ENCODE assay signal across 1 cellular context in the genomic region with DNA sequence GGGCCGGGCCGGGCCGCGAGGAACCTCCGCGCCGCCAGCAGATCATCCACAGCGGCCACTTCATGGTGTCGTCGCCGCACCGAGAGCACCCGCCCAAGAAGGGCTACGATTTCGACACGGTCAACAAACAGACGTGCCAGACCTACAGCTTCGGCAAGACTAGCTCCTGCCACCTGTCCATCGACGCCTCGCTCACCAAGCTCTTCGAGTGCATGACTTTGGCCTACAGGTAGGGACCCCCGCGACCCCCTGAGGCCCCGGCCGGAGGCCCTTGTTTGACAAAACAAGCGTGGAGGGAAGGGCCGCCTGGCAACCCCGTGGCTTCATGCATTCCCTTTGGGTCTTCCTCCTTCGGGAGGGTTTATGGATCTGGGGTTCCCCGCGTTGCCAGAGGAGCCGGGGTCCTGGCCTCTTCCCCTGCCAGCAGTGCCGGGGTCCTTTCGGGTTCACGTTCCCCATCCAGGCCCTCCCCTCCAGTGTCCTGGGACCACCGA.
A peak's percentile ranks its signal among the peaks of the same experiment; 100 is the strongest.
TF ChIP-seq lines count a peak whose summit lies in the region.

No MANE protein-coding gene starts in this region.

TF ChIP-seq in HepG2, 621 proteins besides CTCF, POLR2A, EP300 and RAD21 (continued from another document and continues in another):
- TF ChIP-seq ZNF775 (CRISPR knock-in tag; IDR thresholded peaks at IDR 0.05; ENCODE audit: borderline replicate concordance) (no peak), GABPA (IDR thresholded peaks at IDR 0.05; ENCODE audit: low read depth, low read length) (no peak), GABPA (CRISPR knock-in tag; IDR thresholded peaks at IDR 0.05; ENCODE audit: low read depth) (no peak), ZNF180 (CRISPR knock-in tag; IDR thresholded peaks at IDR 0.05; ENCODE audit: borderline replicate concordance, low read depth) (no peak), ZNF510 (CRISPR knock-in tag; IDR thresholded peaks at IDR 0.05; ENCODE audit: low read depth) (0 out of 2 replicates have a peak, but pooled peaks have one; percentile 51), ZNF33B (CRISPR knock-in tag; IDR thresholded peaks at IDR 0.05) (peak; percentile 83; the same call in 1 of the 2 replicates), ZSCAN9 (CRISPR knock-in tag; IDR thresholded peaks at IDR 0.05; ENCODE audit: borderline replicate concordance) (peak; percentile 87), KLF15 (CRISPR knock-in tag; IDR thresholded peaks at IDR 0.05; ENCODE audit: borderline replicate concordance) (peak; percentile 78; the same call in 1 of the 2 replicates), SIX4 (CRISPR knock-in tag; IDR thresholded peaks at IDR 0.05) (peak; percentile 24; the same call in 1 of the 2 replicates), ZNF878 (CRISPR knock-in tag; IDR thresholded peaks at IDR 0.05) (no peak), ZNF543 (CRISPR knock-in tag; IDR thresholded peaks at IDR 0.05) (peak; percentile 20; the same call in 1 of the 2 replicates), PRPF4 (IDR thresholded peaks at IDR 0.05; ENCODE audit: low read depth, low read length, poor library complexity, severe bottlenecking) (no peak), NR2C2 (CRISPR knock-in tag; IDR thresholded peaks at IDR 0.05; ENCODE audit: borderline replicate concordance) (0 out of 2 replicates have a peak, but pooled peaks have one; percentile 4), RELA (CRISPR knock-in tag; IDR thresholded peaks at IDR 0.05) (no peak), POGZ (CRISPR knock-in tag; IDR thresholded peaks at IDR 0.05) (no peak), ZBTB42 (CRISPR knock-in tag; IDR thresholded peaks at IDR 0.05) (0 out of 2 replicates have a peak, but pooled peaks have one; percentile 79), PPARG (CRISPR knock-in tag; conservative IDR thresholded peaks at IDR 0.05) (no peak), KLF12 (CRISPR knock-in tag; IDR thresholded peaks at IDR 0.05; ENCODE audit: borderline replicate concordance) (peak; percentile 46; the same call in 1 of the 2 replicates), ZNF24 (IDR thresholded peaks at IDR 0.05) (no peak), KLF13 (CRISPR knock-in tag; IDR thresholded peaks at IDR 0.05) (no peak), ZNF562 (CRISPR knock-in tag; IDR thresholded peaks at IDR 0.05; ENCODE audit: borderline replicate concordance) (peak; percentile 89; the same call in 1 of the 2 replicates), BORCS8-MEF2B (CRISPR knock-in tag; IDR thresholded peaks at IDR 0.05) (peak; percentile 68; the same call in 1 of the 2 replicates), TEAD3 (CRISPR knock-in tag; optimal IDR thresholded peaks at IDR 0.05; ENCODE audit: borderline replicate concordance) (peak; percentile 1), DMAP1 (CRISPR knock-in tag; IDR thresholded peaks at IDR 0.05) (peak; percentile 48; the same call in 1 of the 2 replicates), HOXA9 (CRISPR knock-in tag; IDR thresholded peaks at IDR 0.05; ENCODE audit: borderline replicate concordance) (peak; percentile 88), RFX5 (IDR thresholded peaks at IDR 0.05; ENCODE audit: low read depth, low read length) (no peak), NFRKB (IDR thresholded peaks at IDR 0.05) (no peak), PHF20 (CRISPR knock-in tag; IDR thresholded peaks at IDR 0.05) (no peak), REXO4 (CRISPR knock-in tag; IDR thresholded peaks at IDR 0.05; ENCODE audit: borderline replicate concordance) (0 out of 2 replicates have a peak, but pooled peaks have one; percentile 66), CENPX (CRISPR knock-in tag; IDR thresholded peaks at IDR 0.05) (no peak), ZNF468 (CRISPR knock-in tag; IDR thresholded peaks at IDR 0.05) (no peak), CHD2 (IDR thresholded peaks at IDR 0.05; ENCODE audit: low read depth, low read length) (no peak), SMAD9 (CRISPR knock-in tag; IDR thresholded peaks at IDR 0.05) (peak; percentile 88; the same call in 1 of the 2 replicates), ZKSCAN5 (CRISPR knock-in tag; IDR thresholded peaks at IDR 0.05) (no peak), ZNF333 (CRISPR knock-in tag; IDR thresholded peaks at IDR 0.05; ENCODE audit: borderline replicate concordance) (peak; percentile 89; the same call in 1 of the 2 replicates), ZNF205 (CRISPR knock-in tag; IDR thresholded peaks at IDR 0.05) (no peak), ZNF792 (CRISPR knock-in tag; IDR thresholded peaks at IDR 0.05) (no peak; the same call in 1 of the 2 replicates), ZNF879 (CRISPR knock-in tag; IDR thresholded peaks at IDR 0.05) (peak; percentile 98), HNRNPUL1 (IDR thresholded peaks at IDR 0.05; ENCODE audit: low read depth, low read length) (no peak), FOXP1 (IDR thresholded peaks at IDR 0.05) (no peak), FOXP1 (CRISPR knock-in tag; IDR thresholded peaks at IDR 0.05) (no peak), POLR2G (IDR thresholded peaks at IDR 0.05; ENCODE audit: low read depth, low read length) (no peak), ZNF773 (CRISPR knock-in tag; IDR thresholded peaks at IDR 0.05; ENCODE audit: borderline replicate concordance) (0 out of 2 replicates have a peak, but pooled peaks have one; percentile 12), NR3C1 (CRISPR knock-in tag; IDR thresholded peaks at IDR 0.05) (no peak), MIER2 (CRISPR knock-in tag; IDR thresholded peaks at IDR 0.05) (0 out of 2 replicates have a peak, but pooled peaks have one; percentile 10), ZNF746 (CRISPR knock-in tag; IDR thresholded peaks at IDR 0.05) (peak; percentile 67; the same call in 1 of the 2 replicates)
- TF ChIP-seq, protein P1, sequence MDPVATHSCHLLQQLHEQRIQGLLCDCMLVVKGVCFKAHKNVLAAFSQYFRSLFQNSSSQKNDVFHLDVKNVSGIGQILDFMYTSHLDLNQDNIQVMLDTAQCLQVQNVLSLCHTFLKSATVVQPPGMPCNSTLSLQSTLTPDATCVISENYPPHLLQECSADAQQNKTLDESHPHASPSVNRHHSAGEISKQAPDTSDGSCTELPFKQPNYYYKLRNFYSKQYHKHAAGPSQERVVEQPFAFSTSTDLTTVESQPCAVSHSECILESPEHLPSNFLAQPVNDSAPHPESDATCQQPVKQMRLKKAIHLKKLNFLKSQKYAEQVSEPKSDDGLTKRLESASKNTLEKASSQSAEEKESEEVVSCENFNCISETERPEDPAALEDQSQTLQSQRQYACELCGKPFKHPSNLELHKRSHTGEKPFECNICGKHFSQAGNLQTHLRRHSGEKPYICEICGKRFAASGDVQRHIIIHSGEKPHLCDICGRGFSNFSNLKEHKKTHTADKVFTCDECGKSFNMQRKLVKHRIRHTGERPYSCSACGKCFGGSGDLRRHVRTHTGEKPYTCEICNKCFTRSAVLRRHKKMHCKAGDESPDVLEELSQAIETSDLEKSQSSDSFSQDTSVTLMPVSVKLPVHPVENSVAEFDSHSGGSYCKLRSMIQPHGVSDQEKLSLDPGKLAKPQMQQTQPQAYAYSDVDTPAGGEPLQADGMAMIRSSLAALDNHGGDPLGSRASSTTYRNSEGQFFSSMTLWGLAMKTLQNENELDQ (CRISPR knock-in tag; IDR thresholded peaks at IDR 0.05; ENCODE audit: borderline replicate concordance) = no peak
- TF ChIP-seq, protein P2, sequence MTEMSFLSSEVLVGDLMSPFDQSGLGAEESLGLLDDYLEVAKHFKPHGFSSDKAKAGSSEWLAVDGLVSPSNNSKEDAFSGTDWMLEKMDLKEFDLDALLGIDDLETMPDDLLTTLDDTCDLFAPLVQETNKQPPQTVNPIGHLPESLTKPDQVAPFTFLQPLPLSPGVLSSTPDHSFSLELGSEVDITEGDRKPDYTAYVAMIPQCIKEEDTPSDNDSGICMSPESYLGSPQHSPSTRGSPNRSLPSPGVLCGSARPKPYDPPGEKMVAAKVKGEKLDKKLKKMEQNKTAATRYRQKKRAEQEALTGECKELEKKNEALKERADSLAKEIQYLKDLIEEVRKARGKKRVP (CRISPR knock-in tag; IDR thresholded peaks at IDR 0.05) = peak in 1 of 2 experiments; percentile 69; a peak in 1 of 4 replicates
- TF ChIP-seq, protein P3, sequence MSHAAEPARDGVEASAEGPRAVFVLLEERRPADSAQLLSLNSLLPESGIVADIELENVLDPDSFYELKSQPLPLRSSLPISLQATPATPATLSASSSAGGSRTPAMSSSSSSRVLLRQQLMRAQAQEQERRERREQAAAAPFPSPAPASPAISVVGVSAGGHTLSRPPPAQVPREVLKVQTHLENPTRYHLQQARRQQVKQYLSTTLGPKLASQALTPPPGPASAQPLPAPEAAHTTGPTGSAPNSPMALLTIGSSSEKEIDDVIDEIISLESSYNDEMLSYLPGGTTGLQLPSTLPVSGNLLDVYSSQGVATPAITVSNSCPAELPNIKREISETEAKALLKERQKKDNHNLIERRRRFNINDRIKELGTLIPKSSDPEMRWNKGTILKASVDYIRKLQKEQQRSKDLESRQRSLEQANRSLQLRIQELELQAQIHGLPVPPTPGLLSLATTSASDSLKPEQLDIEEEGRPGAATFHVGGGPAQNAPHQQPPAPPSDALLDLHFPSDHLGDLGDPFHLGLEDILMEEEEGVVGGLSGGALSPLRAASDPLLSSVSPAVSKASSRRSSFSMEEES (CRISPR knock-in tag; IDR thresholded peaks at IDR 0.05) = peak; percentile 79
- TF ChIP-seq, protein P4, sequence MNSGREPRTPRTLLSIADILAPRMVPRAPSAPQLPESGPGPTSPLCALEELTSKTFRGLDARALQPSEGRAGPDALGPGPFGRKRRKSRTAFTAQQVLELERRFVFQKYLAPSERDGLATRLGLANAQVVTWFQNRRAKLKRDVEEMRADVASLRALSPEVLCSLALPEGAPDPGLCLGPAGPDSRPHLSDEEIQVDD (CRISPR knock-in tag; IDR thresholded peaks at IDR 0.05; ENCODE audit: borderline replicate concordance) = peak; percentile 85; the same call in 1 of the 2 replicates
- TF ChIP-seq, protein P5, sequence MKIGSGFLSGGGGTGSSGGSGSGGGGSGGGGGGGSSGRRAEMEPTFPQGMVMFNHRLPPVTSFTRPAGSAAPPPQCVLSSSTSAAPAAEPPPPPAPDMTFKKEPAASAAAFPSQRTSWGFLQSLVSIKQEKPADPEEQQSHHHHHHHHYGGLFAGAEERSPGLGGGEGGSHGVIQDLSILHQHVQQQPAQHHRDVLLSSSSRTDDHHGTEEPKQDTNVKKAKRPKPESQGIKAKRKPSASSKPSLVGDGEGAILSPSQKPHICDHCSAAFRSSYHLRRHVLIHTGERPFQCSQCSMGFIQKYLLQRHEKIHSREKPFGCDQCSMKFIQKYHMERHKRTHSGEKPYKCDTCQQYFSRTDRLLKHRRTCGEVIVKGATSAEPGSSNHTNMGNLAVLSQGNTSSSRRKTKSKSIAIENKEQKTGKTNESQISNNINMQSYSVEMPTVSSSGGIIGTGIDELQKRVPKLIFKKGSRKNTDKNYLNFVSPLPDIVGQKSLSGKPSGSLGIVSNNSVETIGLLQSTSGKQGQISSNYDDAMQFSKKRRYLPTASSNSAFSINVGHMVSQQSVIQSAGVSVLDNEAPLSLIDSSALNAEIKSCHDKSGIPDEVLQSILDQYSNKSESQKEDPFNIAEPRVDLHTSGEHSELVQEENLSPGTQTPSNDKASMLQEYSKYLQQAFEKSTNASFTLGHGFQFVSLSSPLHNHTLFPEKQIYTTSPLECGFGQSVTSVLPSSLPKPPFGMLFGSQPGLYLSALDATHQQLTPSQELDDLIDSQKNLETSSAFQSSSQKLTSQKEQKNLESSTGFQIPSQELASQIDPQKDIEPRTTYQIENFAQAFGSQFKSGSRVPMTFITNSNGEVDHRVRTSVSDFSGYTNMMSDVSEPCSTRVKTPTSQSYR (CRISPR knock-in tag; IDR thresholded peaks at IDR 0.05; ENCODE audit: borderline replicate concordance) = peak; percentile 60
- TF ChIP-seq, protein P6, sequence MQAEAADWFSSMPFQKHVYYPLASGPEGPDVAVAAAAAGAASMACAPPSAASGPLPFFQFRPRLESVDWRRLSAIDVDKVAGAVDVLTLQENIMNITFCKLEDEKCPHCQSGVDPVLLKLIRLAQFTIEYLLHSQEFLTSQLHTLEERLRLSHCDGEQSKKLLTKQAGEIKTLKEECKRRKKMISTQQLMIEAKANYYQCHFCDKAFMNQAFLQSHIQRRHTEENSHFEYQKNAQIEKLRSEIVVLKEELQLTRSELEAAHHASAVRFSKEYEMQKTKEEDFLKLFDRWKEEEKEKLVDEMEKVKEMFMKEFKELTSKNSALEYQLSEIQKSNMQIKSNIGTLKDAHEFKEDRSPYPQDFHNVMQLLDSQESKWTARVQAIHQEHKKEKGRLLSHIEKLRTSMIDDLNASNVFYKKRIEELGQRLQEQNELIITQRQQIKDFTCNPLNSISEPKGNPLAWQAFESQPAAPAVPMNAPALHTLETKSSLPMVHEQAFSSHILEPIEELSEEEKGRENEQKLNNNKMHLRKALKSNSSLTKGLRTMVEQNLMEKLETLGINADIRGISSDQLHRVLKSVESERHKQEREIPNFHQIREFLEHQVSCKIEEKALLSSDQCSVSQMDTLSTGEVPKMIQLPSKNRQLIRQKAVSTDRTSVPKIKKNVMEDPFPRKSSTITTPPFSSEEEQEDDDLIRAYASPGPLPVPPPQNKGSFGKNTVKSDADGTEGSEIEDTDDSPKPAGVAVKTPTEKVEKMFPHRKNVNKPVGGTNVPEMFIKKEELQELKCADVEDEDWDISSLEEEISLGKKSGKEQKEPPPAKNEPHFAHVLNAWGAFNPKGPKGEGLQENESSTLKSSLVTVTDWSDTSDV (CRISPR knock-in tag; IDR thresholded peaks at IDR 0.05) = peak; percentile 79; the same call in 1 of the 2 replicates
